Comparison of ENCODE assay signal across 24 cellular contexts in the genomic region with DNA sequence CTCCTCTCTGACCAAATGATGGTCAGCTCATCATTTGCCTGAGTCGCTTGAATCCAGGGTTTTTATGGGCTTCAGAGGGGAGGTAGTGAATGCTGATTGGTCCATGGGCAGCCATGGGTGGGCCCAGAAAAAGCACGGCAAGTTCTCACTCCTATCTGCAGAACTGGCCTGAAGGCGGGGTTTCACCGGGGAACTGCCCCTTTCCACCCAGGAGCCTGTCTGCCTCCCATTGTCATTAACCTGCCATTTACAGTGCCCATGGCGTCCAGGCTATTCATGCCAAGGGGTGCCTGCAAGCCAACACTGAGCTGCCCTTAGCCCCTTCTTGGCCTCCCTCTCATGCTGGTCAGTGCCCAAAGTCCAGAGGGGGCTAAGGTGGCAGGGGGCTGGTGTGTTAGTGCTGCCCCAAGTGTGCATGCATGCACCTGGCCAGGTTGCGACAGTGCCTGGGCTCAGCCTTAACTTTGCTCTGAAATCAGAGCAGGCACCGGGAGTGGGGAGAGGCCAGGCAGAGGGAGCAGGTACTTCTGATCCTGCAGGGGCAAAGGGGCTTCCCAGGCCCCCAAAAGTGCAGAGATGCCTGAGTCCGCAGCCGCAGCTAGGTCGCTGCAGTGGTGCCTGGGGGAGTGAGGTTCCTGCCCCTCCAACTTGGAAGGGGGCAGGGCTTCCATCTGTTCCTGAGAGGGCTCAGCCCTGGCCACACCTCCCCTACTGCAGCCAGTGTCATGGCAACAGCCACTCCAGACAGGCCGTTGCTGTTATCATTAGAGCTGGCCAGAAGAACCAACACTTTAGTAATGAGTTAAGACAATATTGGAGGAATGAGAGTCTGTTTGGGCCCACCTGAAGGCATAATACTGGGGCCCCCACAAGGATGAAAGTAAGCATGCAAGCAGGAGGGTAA.
"Had no signal": no experiment of that assay in that cellular context is flagged by ENCODE, and none has a peak within 500 bp of the region (broad histone marks: within the 10 kb centered on the region; RNA-seq: fewer than 3 reads in every experiment).

No MANE protein-coding gene starts in this region.

- H3K27me3 Mint-ChIP-seq: activated naive CD8-positive, alpha-beta T cell treated with anti-CD3 and anti-CD28 coated beads, Interleukin-2, amount 10 ng/mL, durations not matched to agents 7 days and 5 days; central memory CD8-positive, alpha-beta T cell; T-cell had no signal

- H3K4me1 Mint-ChIP-seq: activated naive CD8-positive, alpha-beta T cell treated with anti-CD3 and anti-CD28 coated beads, Interleukin-2, amount 10 ng/mL, durations not matched to agents 7 days and 5 days; central memory CD8-positive, alpha-beta T cell; T-cell had no signal

- H3K36me3 Mint-ChIP-seq: activated naive CD8-positive, alpha-beta T cell treated with anti-CD3 and anti-CD28 coated beads, Interleukin-2, amount 10 ng/mL, durations not matched to agents 7 days and 5 days; T-cell had no signal

- H3K36me3 ChIP-seq: ascending aorta, MG63, WERI-Rb-1 had no signal

- H3K9me3 Mint-ChIP-seq: activated naive CD8-positive, alpha-beta T cell treated with anti-CD3 and anti-CD28 coated beads, Interleukin-2, amount 10 ng/mL, durations not matched to agents 7 days and 5 days; central memory CD8-positive, alpha-beta T cell had no signal

- DNase-seq: activated CD4-positive, alpha-beta T cell treated with anti-CD3 and anti-CD28 coated beads for 48 hours; activated CD4-positive, alpha-beta T cell treated with anti-CD3 and anti-CD28 coated beads, Interleukin-2, amount 50 U/mL, for 4 hours; activated CD8-positive, alpha-beta memory T cell treated with anti-CD3 and anti-CD28 coated beads, Interleukin-2, amount 50 U/mL, for 48 hours; activated CD8-positive, alpha-beta T cell treated with anti-CD3 and anti-CD28 coated beads, Interleukin-2, amount 10 ng/mL, durations not matched to agents 7 days and 5 days; activated naive CD4-positive, alpha-beta T cell treated with anti-CD3 and anti-CD28 coated beads, Interleukin-2, amount 50 U/mL, for 16 hours; activated naive CD8-positive, alpha-beta T cell treated with anti-CD3 and anti-CD28 coated beads, Interleukin-2, amount 10 ng/mL, durations not matched to agents 7 days and 5 days; activated T-cell treated with anti-CD3 and anti-CD28 coated beads, Interleukin-2, amount 50 U/mL, for 1 hour; body of pancreas; MG63; MV-4-11; NCI-H1092 treated with DMSO at 0.1 percent for 48 hours; NCI-H1417 treated with DMSO at 0.1 percent for 48 hours; NCI-H1694; NCI-H2029; NCI-H2107; NCI-H446; NCI-H526; NCI-H774; SIG-M5; T-cell; WERI-Rb-1 had no signal

- H3K4me3 ChIP-seq: ascending aorta, body of pancreas, MG63, SK-N-MC had no signal

- H3K27ac Mint-ChIP-seq: activated CD8-positive, alpha-beta T cell treated with anti-CD3 and anti-CD28 coated beads, Interleukin-2, amount 10 ng/mL, durations not matched to agents 7 days and 5 days; activated naive CD8-positive, alpha-beta T cell treated with anti-CD3 and anti-CD28 coated beads, Interleukin-2, amount 10 ng/mL, durations not matched to agents 7 days and 5 days; T-cell had no signal

- H3K4me3 Mint-ChIP-seq: activated CD8-positive, alpha-beta T cell treated with anti-CD3 and anti-CD28 coated beads, Interleukin-2, amount 10 ng/mL, durations not matched to agents 7 days and 5 days; activated naive CD8-positive, alpha-beta T cell treated with anti-CD3 and anti-CD28 coated beads, Interleukin-2, amount 10 ng/mL, durations not matched to agents 7 days and 5 days; central memory CD8-positive, alpha-beta T cell; T-cell had no signal

- H3K27me3 ChIP-seq: ascending aorta, body of pancreas, MG63 had no signal

- H3K27ac ChIP-seq: ascending aorta, body of pancreas, SK-N-MC, WERI-Rb-1 had no signal

- H3K9me3 ChIP-seq: ascending aorta, MG63 had no signal

- H3K4me1 ChIP-seq: ascending aorta, body of pancreas had no signal
